31 cellular contexts compared by ENCODE assay signal in the genomic region with DNA sequence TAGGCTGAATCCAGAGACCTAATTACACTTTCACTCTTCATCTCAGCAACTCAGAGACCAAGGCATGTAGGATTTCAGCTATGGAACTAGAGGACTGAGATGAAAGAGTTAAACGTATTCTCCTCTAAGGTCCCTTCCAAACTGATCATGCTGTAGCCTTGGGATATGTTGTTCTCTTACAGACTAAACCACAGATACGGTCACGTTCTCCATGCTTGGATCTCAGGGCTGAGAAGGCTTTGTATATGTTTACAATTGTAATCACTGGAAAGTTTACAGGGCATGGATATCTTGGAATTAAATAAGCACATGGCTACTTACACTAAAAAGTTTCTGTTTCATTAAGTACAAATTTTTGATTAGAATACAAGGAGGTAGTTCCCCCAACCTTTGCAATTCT. TPM values are rescaled to one million over a fixed set of nuclear protein-coding genes. Genes with fewer than 3 reads are reported as not detected.
"Had no signal": no experiment of that assay in that cellular context is flagged by ENCODE, and none has a peak within 500 bp of the region (broad histone marks: within the 10 kb centered on the region; RNA-seq: fewer than 3 reads in every experiment).

No MANE protein-coding gene starts in this region.

- H3K27me3 Mint-ChIP-seq: activated CD4-positive, alpha-beta T cell treated with anti-CD3 and anti-CD28 coated beads, Interleukin-2, amount 10 ng/mL, durations not matched to agents 24 days and 14 days had no signal

- H3K4me3 ChIP-seq: cardiac muscle cell, PC-9 had no signal

- DNase-seq: activated CD4-positive, alpha-beta T cell treated with anti-CD3 and anti-CD28 coated beads, Interleukin-2, amount 10 ng/mL, durations not matched to agents 24 days and 14 days; activated CD4-positive, alpha-beta T cell treated with anti-CD3 and anti-CD28 coated beads, Interleukin-2, amount 50 U/mL, for 4 hours; activated CD8-positive, alpha-beta T cell treated with anti-CD3 and anti-CD28 coated beads for 36 hours; activated effector memory CD4-positive, alpha-beta T cell treated with anti-CD3 and anti-CD28 coated beads, Interleukin-2, amount 50 U/mL, for 16 hours; activated naive CD4-positive, alpha-beta T cell; activated naive CD4-positive, alpha-beta T cell treated with anti-CD3 and anti-CD28 coated beads, Interleukin-2, amount 50 U/mL, for 16 hours; activated naive CD8-positive, alpha-beta T cell treated with anti-CD3 and anti-CD28 coated beads for 36 hours; activated T-cell treated with anti-CD3 and anti-CD28 coated beads, Interleukin-2, amount 50 U/mL, for 1 hour; activated T-cell treated with anti-CD3 and anti-CD28 coated beads, Interleukin-2, amount 50 U/mL, for 72 hours; amniotic stem cell; aorta; brain microvascular endothelial cell; Karpas-422; KBM-7; NCI-H1105; NCI-H1436; NCI-H1694; NCI-H1930; NCI-H2081 treated with DMSO at 0.1 percent for 48 hours; NCI-H226; NCI-H446 treated with DMSO at 0.1 percent for 48 hours; NCI-H524; NCI-H69; NK-92 treated with Interleukin-12 subunit alpha and Interleukin-12 subunit beta, amount 100 ng/mL, for 24 hours; PC-9; SIG-M5 had no signal

- H3K4me2 ChIP-seq: PC-9 had no signal

- ATAC-seq: activated CD8-positive, alpha-beta T cell treated with anti-CD3 and anti-CD28 coated beads for 36 hours; activated T-cell treated with anti-CD3 and anti-CD28 coated beads, Interleukin-2, amount 50 U/mL, for 72 hours; activated T-helper 17 cell treated with anti-CD3 and anti-CD28 coated beads, Interleukin-2, amount 50 U/mL, for 72 hours; Right ventricle myocardium inferior had no signal

- H3K4me1 Mint-ChIP-seq: activated CD4-positive, alpha-beta T cell treated with anti-CD3 and anti-CD28 coated beads, Interleukin-2, amount 10 ng/mL, durations not matched to agents 24 days and 14 days; activated naive CD8-positive, alpha-beta T cell treated with anti-CD3 and anti-CD28 coated beads for 36 hours; activated T-helper 17 cell treated with anti-CD3 and anti-CD28 coated beads, Interleukin-2, amount 50 U/mL, for 72 hours had no signal

- H3K27ac Mint-ChIP-seq: activated CD4-positive, alpha-beta T cell treated with anti-CD3 and anti-CD28 coated beads, Interleukin-2, amount 10 ng/mL, durations not matched to agents 24 days and 14 days; activated CD8-positive, alpha-beta T cell treated with anti-CD3 and anti-CD28 coated beads for 36 hours; activated naive CD8-positive, alpha-beta T cell treated with anti-CD3 and anti-CD28 coated beads for 36 hours; activated T-cell treated with anti-CD3 and anti-CD28 coated beads, Interleukin-2, amount 50 U/mL, for 72 hours; activated T-helper 17 cell treated with anti-CD3 and anti-CD28 coated beads, Interleukin-2, amount 50 U/mL, for 72 hours had no signal

- H3K27me3 ChIP-seq: brain microvascular endothelial cell, cardiac muscle cell had no signal

- H3K4me3 Mint-ChIP-seq: activated CD4-positive, alpha-beta T cell treated with anti-CD3 and anti-CD28 coated beads, Interleukin-2, amount 10 ng/mL, durations not matched to agents 24 days and 14 days; activated CD8-positive, alpha-beta T cell treated with anti-CD3 and anti-CD28 coated beads for 36 hours; activated naive CD8-positive, alpha-beta T cell treated with anti-CD3 and anti-CD28 coated beads for 36 hours; activated T-cell treated with anti-CD3 and anti-CD28 coated beads, Interleukin-2, amount 50 U/mL, for 72 hours; activated T-helper 17 cell treated with anti-CD3 and anti-CD28 coated beads, Interleukin-2, amount 50 U/mL, for 72 hours had no signal

- H3K9me3 Mint-ChIP-seq: activated CD4-positive, alpha-beta T cell treated with anti-CD3 and anti-CD28 coated beads, Interleukin-2, amount 10 ng/mL, durations not matched to agents 24 days and 14 days; activated CD8-positive, alpha-beta T cell treated with anti-CD3 and anti-CD28 coated beads for 36 hours; activated naive CD8-positive, alpha-beta T cell treated with anti-CD3 and anti-CD28 coated beads for 36 hours; activated T-cell treated with anti-CD3 and anti-CD28 coated beads, Interleukin-2, amount 50 U/mL, for 72 hours; activated T-helper 17 cell treated with anti-CD3 and anti-CD28 coated beads, Interleukin-2, amount 50 U/mL, for 72 hours had no signal

- H2AFZ ChIP-seq: PC-9 had no signal

- H3K27ac ChIP-seq: brain microvascular endothelial cell, cardiac muscle cell, PC-9, RWPE1 had no signal

- H3K36me3 ChIP-seq: brain microvascular endothelial cell, cardiac muscle cell had no signal

RNA-seq across cellular contexts. Expression of gene PKIB, which starts 50.1 kb away (rescaled TPM):
- total RNA-seq: activated CD4-positive, alpha-beta T cell treated with anti-CD3 and anti-CD28 coated beads, Interleukin-2, amount 10 ng/mL, durations not matched to agents 24 days and 14 days; activated CD8-positive, alpha-beta memory T cell treated with anti-CD3 and anti-CD28 coated beads for 36 hours; Right ventricle myocardium inferior had no signal
